1 cellular context compared by ENCODE assay signal in genomic region chr14:23359167-23359626, GRCh38.
TF ChIP-seq lines count a peak whose summit lies in the region.

No MANE protein-coding gene starts in this region.

TF ChIP-seq in HepG2, 621 proteins besides CTCF, POLR2A, EP300 and RAD21 (continued from another document):
- no peak for TF ChIP-seq ZBTB49 (CRISPR knock-in tag; IDR thresholded peaks at IDR 0.05; ENCODE audit: borderline replicate concordance)
